Comparison of ENCODE assay signal across 10 cellular contexts in the genomic region with DNA sequence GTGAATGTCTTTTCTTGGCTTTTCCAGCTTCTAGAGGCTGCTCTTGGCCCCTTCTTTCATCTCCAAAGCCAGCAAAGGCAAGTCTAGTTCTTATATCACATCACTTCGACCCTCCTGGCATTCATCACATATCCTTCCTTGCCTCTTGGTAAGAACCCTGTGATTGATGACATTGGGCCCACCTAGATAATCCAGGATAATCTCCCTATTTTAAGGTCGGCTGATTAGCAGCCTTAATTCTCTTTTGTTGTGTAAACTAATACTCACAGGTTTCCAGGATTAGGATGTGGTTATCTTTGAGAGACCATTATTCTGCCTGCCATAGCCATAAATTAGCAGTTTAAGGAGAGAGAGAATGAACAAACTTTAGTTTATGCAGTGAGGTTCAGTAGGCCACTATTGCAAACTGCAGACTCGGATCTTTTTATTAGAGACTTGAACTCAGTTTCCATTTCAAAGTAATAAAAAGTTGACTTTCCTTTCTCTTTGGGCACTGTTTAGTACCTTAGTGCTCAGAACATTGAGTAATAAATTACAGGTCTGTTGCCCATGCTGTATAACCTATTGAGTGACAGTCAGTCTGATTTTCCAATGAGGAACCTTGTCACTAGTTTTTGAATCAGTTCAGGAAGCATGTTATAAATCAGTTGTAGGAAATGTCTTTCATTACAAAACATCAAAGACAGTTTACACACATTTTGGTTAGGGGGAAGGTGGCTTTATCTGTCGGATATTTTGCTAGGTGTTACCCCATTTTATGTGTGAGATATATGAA. TPM values are rescaled to one million over a fixed set of nuclear protein-coding genes. Genes with fewer than 3 reads are reported as not detected.
DNase-seq lines count a peak whose midpoint lies in the region; ATAC-seq, FAIRE-seq and TF ChIP-seq lines count a peak whose summit lies in the region.
"Had no signal": no experiment of that assay in that cellular context is flagged by ENCODE, and none has a peak within 500 bp of the region (broad histone marks: within the 10 kb centered on the region; RNA-seq: fewer than 3 reads in every experiment).

No MANE protein-coding gene starts in this region.

- no peaks in the 10 kb centered on the region for H3K9me3 Mint-ChIP-seq in astrocyte (ENCODE audit: unreplicated experiment)
- no peaks in the 10 kb centered on the region for H3K9me3 Mint-ChIP-seq in natural killer cell

- intact Hi-C loops in natural killer cell (cut with micrococcal nuclease) (loop anchor here (10.0 kb wide), 1 partner anchor 808 kb away; the partner anchor contains the start of gene VAPA), cardiac septum (cut with DNase I) (loop anchor here (10.0 kb wide), 1 partner anchor 228 kb away; the partner anchor contains the start of gene TWSG1)

- no peak for DNase-seq in astrocyte (ENCODE audit: low read depth)
- DNase-seq in natural killer cell = no peak
- no peak for DNase-seq in GM19238 (ENCODE audit: insufficient read length, low spot score)
- no peak for DNase-seq in HK-2 (ENCODE audit: unreplicated experiment)
- DNase-seq in kidney glomerular epithelial cell (lab: John Stamatoyannopoulos, UW) = no peak
- no peak for DNase-seq in cardiac septum (ENCODE audit: low spot score)
- DNase-seq: dermis blood vessel endothelial cell, NCI-H2227 treated with DMSO at 0.1 percent for 48 hours had no signal

- peaks cover 95% of the 10 kb centered on the region for H3K79me2 ChIP-seq in astrocyte (ENCODE audit: insufficient read depth, low read length)

- no peak overlapping the region for H3K4me3 Mint-ChIP-seq in astrocyte (ENCODE audit: unreplicated experiment)
- peak overlapping the region; percentile 52 for H3K4me3 Mint-ChIP-seq in natural killer cell

- peaks cover 40% of the 10 kb centered on the region for H3K4me1 Mint-ChIP-seq in astrocyte (ENCODE audit: low read depth, unreplicated experiment)
- H3K4me1 Mint-ChIP-seq in natural killer cell = peaks cover 80 to 81% of the 10 kb centered on the region in 2 donors

- peaks cover 77 to 90% (median 86%) of the 10 kb centered on the region in 11 experiments for H4K20me1 ChIP-seq in BLaER1 treated with 17β-estradiol and CSF1 and Interleukin-3, amounts not matched to agents 10 nM and 100 nM
- peaks cover 89% of the 10 kb centered on the region for H4K20me1 ChIP-seq in astrocyte (ENCODE audit: insufficient read depth, low read length)

- peak overlapping the region; percentile 83 to 99 (median 96) for H3K4me2 ChIP-seq in BLaER1 treated with 17β-estradiol and CSF1 and Interleukin-3, amounts not matched to agents 10 nM and 100 nM
- peak overlapping the region; percentile 87 for H3K4me2 ChIP-seq in astrocyte (ENCODE audit: low read length)

- H3K4me1 ChIP-seq in BLaER1 treated with 17β-estradiol and CSF1 and Interleukin-3, amounts not matched to agents 10 nM and 100 nM = peaks cover 38 to 79% (median 46%) of the 10 kb centered on the region in 10 experiments
- H3K4me1 ChIP-seq in HUES48 (ENCODE audit: control insufficient read depth, insufficient read depth, low read length) (peaks cover 65% of the 10 kb centered on the region), astrocyte (ENCODE audit: insufficient read depth, low read length) (peaks cover 26% of the 10 kb centered on the region)

- FAIRE-seq in astrocyte (lab: Jason Lieb, UNC) = no peak

- no peaks in the 10 kb centered on the region for H3K27me3 ChIP-seq in BLaER1 treated with 17β-estradiol and CSF1 and Interleukin-3, amounts not matched to agents 10 nM and 100 nM
- H3K27me3 ChIP-seq in HUES48 (ENCODE audit: control insufficient read depth, insufficient read depth, low read length) (no peaks in the 10 kb centered on the region), astrocyte (ENCODE audit: insufficient read depth, low read length) (no peaks in the 10 kb centered on the region)

- H3K27ac ChIP-seq in BLaER1 treated with 17β-estradiol and CSF1 and Interleukin-3, amounts not matched to agents 10 nM and 100 nM = peak overlapping the region in 2 of 11 experiments; percentile 0 to 21; a peak in 2 of 22 replicates
- H3K27ac ChIP-seq in HUES48 (ENCODE audit: low read depth, low read length) (peak overlapping the region; percentile 54), astrocyte (ENCODE audit: low read depth, low read length) (no peak overlapping the region)

- peaks cover 17 to 70% (median 41%) of the 10 kb centered on the region in 11 experiments; a peak in 21 of 22 replicates for H3K36me3 ChIP-seq in BLaER1 treated with 17β-estradiol and CSF1 and Interleukin-3, amounts not matched to agents 10 nM and 100 nM
- H3K36me3 ChIP-seq in HUES48 (ENCODE audit: control insufficient read depth, insufficient read depth, low read length) = peaks cover 15% of the 10 kb centered on the region
- no peaks in the 10 kb centered on the region for H3K36me3 ChIP-seq in astrocyte (ENCODE audit: insufficient read depth, low read length)

- no peak overlapping the region for H2AFZ ChIP-seq in astrocyte (ENCODE audit: low read depth, low read length)

- H3K9ac ChIP-seq in BLaER1 treated with 17β-estradiol and CSF1 and Interleukin-3, amounts not matched to agents 10 nM and 100 nM = peak overlapping the region in 4 of 11 experiments; percentile 3 to 91 (median 52); a peak in 6 of 22 replicates
- no peak overlapping the region for H3K9ac ChIP-seq in HUES48 (ENCODE audit: low read depth, low read length)
- H3K9ac ChIP-seq in astrocyte (ENCODE audit: low read length) = no peak overlapping the region

- H3K27ac Mint-ChIP-seq in astrocyte (ENCODE audit: unreplicated experiment) = no peak overlapping the region
- H3K27ac Mint-ChIP-seq in natural killer cell = peak overlapping the region; percentile 85 to 98

- no peak for TF ChIP-seq CTCF in astrocyte (IDR thresholded peaks at IDR 0.05; ENCODE audit: insufficient read depth, low read depth, low read length)
- TF ChIP-seq CTCF in natural killer cell (IDR thresholded peaks at IDR 0.05) = no peak

- peaks cover 3% of the 10 kb centered on the region for H3K36me3 Mint-ChIP-seq in astrocyte (ENCODE audit: low read depth, unreplicated experiment)
- H3K36me3 Mint-ChIP-seq in natural killer cell = no peaks in the 10 kb centered on the region

- ATAC-seq in natural killer cell = no peak

- peak overlapping the region in 3 of 10 experiments; percentile 72 to 86 (median 78); a peak in 4 of 20 replicates for H3K4me3 ChIP-seq in BLaER1 treated with 17β-estradiol and CSF1 and Interleukin-3, amounts not matched to agents 10 nM and 100 nM
- peak overlapping the region; percentile 96 for H3K4me3 ChIP-seq in HUES48 (ENCODE audit: low read depth, low read length)
- peak overlapping the region; percentile 5 for H3K4me3 ChIP-seq in astrocyte (ENCODE audit: insufficient read depth, low read depth, low read length)

- H3K27me3 Mint-ChIP-seq in astrocyte (ENCODE audit: low read depth, unreplicated experiment) (no peaks in the 10 kb centered on the region), natural killer cell (ENCODE audit: low read depth in 2 of 2) (no peaks in the 10 kb centered on the region)

- H3K9me3 ChIP-seq in BLaER1 treated with 17β-estradiol and CSF1 and Interleukin-3, amounts not matched to agents 10 nM and 100 nM (replicated peaks in 1 of 11) = no peaks in the 10 kb centered on the region; a peak in 1 of 22 replicates
- H3K9me3 ChIP-seq in HUES48 (ENCODE audit: control insufficient read depth, insufficient read depth, low read length) (no peaks in the 10 kb centered on the region), astrocyte (ENCODE audit: insufficient read depth, low read depth, low read length) (no peaks in the 10 kb centered on the region)

RNA-seq across cellular contexts. Expression of gene NDUFV2, which starts 4.5 kb away (rescaled TPM):
- 120 and 128 TPM in 2 replicates for total RNA-seq in astrocyte
- 100 to 1,000 TPM; 137 to 188 (median 154) TPM for total RNA-seq in natural killer cell
- 325 TPM for total RNA-seq in cardiac septum

RNA-seq across cellular contexts. Expression of gene ANKRD12, which starts 29.6 kb away (rescaled TPM):
- 24.4 and 28.1 TPM in 2 replicates for total RNA-seq in astrocyte
- total RNA-seq in natural killer cell = 100 to 1,000 TPM; 136 to 148 (median 141) TPM
- total RNA-seq in cardiac septum = 66.6 TPM
